Comparison of ENCODE assay signal across 16 cellular contexts in the genomic region with DNA sequence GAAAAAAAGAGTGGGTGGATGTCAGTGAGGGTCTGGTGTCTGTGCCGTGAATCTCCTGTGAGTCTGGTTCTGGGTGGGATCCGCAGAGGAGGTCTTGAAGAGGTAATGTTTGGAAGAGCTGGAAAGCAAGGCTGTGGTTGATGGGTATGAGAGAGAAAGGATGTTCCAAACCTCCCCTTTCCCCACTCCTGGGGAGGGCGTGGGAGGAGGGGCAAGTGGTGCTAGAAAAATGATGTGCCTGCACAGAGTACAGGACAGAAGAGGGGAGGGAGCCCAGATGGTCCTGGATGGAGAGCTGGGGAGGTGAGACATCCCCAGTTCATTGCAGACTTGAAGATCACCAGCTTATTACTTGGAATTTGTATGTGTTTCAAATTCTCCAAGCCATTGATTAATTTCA. TPM values are rescaled to one million over a fixed set of nuclear protein-coding genes. Genes with fewer than 3 reads are reported as not detected.
DNase-seq lines count a peak whose midpoint lies in the region; ATAC-seq and TF ChIP-seq lines count a peak whose summit lies in the region.
"Had no signal": no experiment of that assay in that cellular context is flagged by ENCODE, and none has a peak within 500 bp of the region (broad histone marks: within the 10 kb centered on the region; RNA-seq: fewer than 3 reads in every experiment).

No MANE protein-coding gene starts in this region.

- H4K20me1 ChIP-seq in GM23338 (replicated peaks; ENCODE audit: insufficient read depth): peaks cover 22% of the 10 kb centered on the region

- H3K27me3 ChIP-seq in CD4-positive, CD25-positive, alpha-beta regulatory T cell (ENCODE audit: control insufficient read depth, insufficient read depth, low read length): no peaks in the 10 kb centered on the region
- H3K27me3 ChIP-seq in GM23338 (ENCODE audit: insufficient read depth): no peaks in the 10 kb centered on the region
- no peaks in the 10 kb centered on the region for H3K27me3 ChIP-seq in MG63
- H3K27me3 ChIP-seq: hepatocyte, suprapubic skin had no signal

- peaks cover 57% of the 10 kb centered on the region for H3K4me1 ChIP-seq in CD4-positive, CD25-positive, alpha-beta regulatory T cell (ENCODE audit: control insufficient read depth, insufficient read depth, low read length, poor library complexity, severe bottlenecking)
- H3K4me1 ChIP-seq in GM23338 (ENCODE audit: insufficient read depth): peaks cover 17% of the 10 kb centered on the region

- H3K27me3 Mint-ChIP-seq in CD4-positive, CD25-positive, alpha-beta regulatory T cell: no peaks in the 10 kb centered on the region
- H3K27me3 Mint-ChIP-seq in GM23338 (ENCODE audit: insufficient read depth, low read depth, poor library complexity) (peaks cover 19% of the 10 kb centered on the region), naive B cell (no peaks in the 10 kb centered on the region)
- H3K27me3 Mint-ChIP-seq in activated T-helper 2 cell treated with anti-CD3 and anti-CD28 coated beads, Interferon-gamma antibody, Interleukin-2, Interleukin-4, amounts not matched to agents 10 μg/mL and 5 μg/mL and 100 μg/mL, durations not matched to agents 14 hours and 24 hours and 36 hours (ENCODE audit: low read depth): no peaks in the 10 kb centered on the region

- H3K4me2 ChIP-seq in GM23338: 0 out of 2 replicates have a peak overlapping the region, but pooled peaks have one; percentile 26
- H3K4me2 ChIP-seq: hepatocyte had no signal

- peak overlapping the region; percentile 97 for H3K27ac ChIP-seq in CD4-positive, CD25-positive, alpha-beta regulatory T cell (ENCODE audit: insufficient read depth, low read length, poor library complexity, severe bottlenecking)
- H3K27ac ChIP-seq in GM23338 (ENCODE audit: low read depth): peak overlapping the region; percentile 55
- H3K27ac ChIP-seq: hepatocyte, suprapubic skin had no signal

- H3K9me3 ChIP-seq in CD4-positive, CD25-positive, alpha-beta regulatory T cell (ENCODE audit: control insufficient read depth in 2 of 2, low read length in 2 of 2): no peaks in the 10 kb centered on the region
- no peaks in the 10 kb centered on the region for H3K9me3 ChIP-seq in MG63
- H3K9me3 ChIP-seq: suprapubic skin had no signal

- no peaks in the 10 kb centered on the region for H3K9me2 ChIP-seq in GM23338 (ENCODE audit: insufficient read depth)

- H3F3A ChIP-seq in GM23338 (replicated peaks; ENCODE audit: low read depth): peaks cover 38% of the 10 kb centered on the region

- peak overlapping the region; percentile 82 to 93 (median 90) for H3K27ac Mint-ChIP-seq in CD4-positive, CD25-positive, alpha-beta regulatory T cell
- H3K27ac Mint-ChIP-seq in GM23338 (peak overlapping the region; percentile 5; the same call in 1 of the 2 replicates), naive B cell (peak overlapping the region; percentile 78 to 100 (median 96))
- no peak overlapping the region for H3K27ac Mint-ChIP-seq in activated T-helper 2 cell treated with anti-CD3 and anti-CD28 coated beads, Interferon-gamma antibody, Interleukin-2, Interleukin-4, amounts not matched to agents 10 μg/mL and 5 μg/mL and 100 μg/mL, durations not matched to agents 14 hours and 24 hours and 36 hours

- H3K4me3 ChIP-seq in CD4-positive, CD25-positive, alpha-beta regulatory T cell (ENCODE audit: low read depth, low read length): peak overlapping the region; percentile 37
- H3K4me3 ChIP-seq in GM23338: no peak overlapping the region
- no peak overlapping the region for H3K4me3 ChIP-seq in MG63
- H3K4me3 ChIP-seq: hepatocyte, lung, suprapubic skin had no signal

- ATAC-seq in CD4-positive, CD25-positive, alpha-beta regulatory T cell (ENCODE audit: low read depth in 2 of 2): no peak
- ATAC-seq in GM23338 (no peak), naive B cell (ENCODE audit: low read depth in 2 of 2) (no peak), GM21528 (IDR thresholded peaks at IDR 0.05; ENCODE audit: low FRiP score, unreplicated experiment) (no peak)

- H3K79me2 ChIP-seq in GM23338 (replicated peaks; ENCODE audit: insufficient read depth): peaks cover 55% of the 10 kb centered on the region

- TF ChIP-seq CTCF in GM23338 (conservative IDR thresholded peaks at IDR 0.05; ENCODE audit: low read depth in 2 of 2): no peak

- peak overlapping the region; percentile 10 to 100 (median 71) for H3K4me3 Mint-ChIP-seq in CD4-positive, CD25-positive, alpha-beta regulatory T cell
- H3K4me3 Mint-ChIP-seq in GM23338: peak overlapping the region; percentile 3; the same call in 2 of the 3 replicates
- H3K4me3 Mint-ChIP-seq in activated T-helper 2 cell treated with anti-CD3 and anti-CD28 coated beads, Interferon-gamma antibody, Interleukin-2, Interleukin-4, amounts not matched to agents 10 μg/mL and 5 μg/mL and 100 μg/mL, durations not matched to agents 14 hours and 24 hours and 36 hours (ENCODE audit: low read depth): peak overlapping the region; percentile 11
- H3K4me3 Mint-ChIP-seq in naive B cell: peak overlapping the region; percentile 56 to 100 (median 100)

- H3K4me1 Mint-ChIP-seq in CD4-positive, CD25-positive, alpha-beta regulatory T cell: peaks cover 18 to 70% (median 38%) of the 10 kb centered on the region in 4 donors
- peaks cover 23% of the 10 kb centered on the region for H3K4me1 Mint-ChIP-seq in GM23338
- peaks cover 34% of the 10 kb centered on the region for H3K4me1 Mint-ChIP-seq in activated T-helper 2 cell treated with anti-CD3 and anti-CD28 coated beads, Interferon-gamma antibody, Interleukin-2, Interleukin-4, amounts not matched to agents 10 μg/mL and 5 μg/mL and 100 μg/mL, durations not matched to agents 14 hours and 24 hours and 36 hours (ENCODE audit: low read depth)
- peaks cover 40 to 69% (median 58%) of the 10 kb centered on the region in 3 donors for H3K4me1 Mint-ChIP-seq in naive B cell

- intact Hi-C loops in activated T-helper 2 cell treated with anti-CD3 and anti-CD28 coated beads, Interferon-gamma antibody, Interleukin-2, Interleukin-4, amounts not matched to agents 10 μg/mL and 5 μg/mL and 100 μg/mL, durations not matched to agents 14 hours and 24 hours and 36 hours (cut with micrococcal nuclease): no loop called here

- DNase-seq in CD4-positive, CD25-positive, alpha-beta regulatory T cell: no peak
- DNase-seq in GM23338 (ENCODE audit: low spot score): no peak
- no peak for DNase-seq in activated T-helper 2 cell treated with anti-CD3 and anti-CD28 coated beads, Interferon-gamma antibody, Interleukin-2, Interleukin-4, amounts not matched to agents 10 μg/mL and 5 μg/mL and 100 μg/mL, durations not matched to agents 14 hours and 24 hours and 36 hours (ENCODE audit: low spot score)
- no peak for DNase-seq in naive B cell
- no peak for DNase-seq in stimulated activated naive CD4-positive, alpha-beta T cell (lab: John Stamatoyannopoulos, UW)
- no peak for DNase-seq in MG63
- no peak for DNase-seq in COLO668 (lab: John Stamatoyannopoulos, UW; ENCODE audit: unreplicated experiment)
- DNase-seq: erythroblast; NCI-H226; stimulated activated CD4-positive, alpha-beta T cell treated with anti-CD3 and anti-CD28 coated beads, Interleukin-4, amount 100 ng/mL, for 1 hour had no signal

- H3K9me3 Mint-ChIP-seq in CD4-positive, CD25-positive, alpha-beta regulatory T cell: peaks cover 0 to 1% (median 0%) of the 10 kb centered on the region in 7 donors
- H3K9me3 Mint-ChIP-seq in GM23338: no peaks in the 10 kb centered on the region; the same call in 2 of the 3 replicates
- no peaks in the 10 kb centered on the region for H3K9me3 Mint-ChIP-seq in activated T-helper 2 cell treated with anti-CD3 and anti-CD28 coated beads, Interferon-gamma antibody, Interleukin-2, Interleukin-4, amounts not matched to agents 10 μg/mL and 5 μg/mL and 100 μg/mL, durations not matched to agents 14 hours and 24 hours and 36 hours
- no peaks in the 10 kb centered on the region for H3K9me3 Mint-ChIP-seq in naive B cell

- H3K36me3 ChIP-seq in CD4-positive, CD25-positive, alpha-beta regulatory T cell (ENCODE audit: control insufficient read depth, insufficient read depth, low read length): peaks cover 48% of the 10 kb centered on the region
- H3K36me3 ChIP-seq in GM23338 (ENCODE audit: insufficient read depth) (peaks cover 32% of the 10 kb centered on the region), MG63 (peaks cover 10% of the 10 kb centered on the region)

- H2AFZ ChIP-seq in GM23338: no peak overlapping the region
- H2AFZ ChIP-seq: hepatocyte had no signal

- H3K36me3 Mint-ChIP-seq in CD4-positive, CD25-positive, alpha-beta regulatory T cell: peaks cover 29% of the 10 kb centered on the region
- H3K36me3 Mint-ChIP-seq in GM23338 (ENCODE audit: low read depth) (peaks cover 64% of the 10 kb centered on the region), naive B cell (peaks cover 13 to 20% of the 10 kb centered on the region in 2 donors)
- H3K36me3 Mint-ChIP-seq in activated T-helper 2 cell treated with anti-CD3 and anti-CD28 coated beads, Interferon-gamma antibody, Interleukin-2, Interleukin-4, amounts not matched to agents 10 μg/mL and 5 μg/mL and 100 μg/mL, durations not matched to agents 14 hours and 24 hours and 36 hours (ENCODE audit: low read depth): peaks cover 62% of the 10 kb centered on the region

RNA-seq across cellular contexts. Expression of gene CNPY3, which starts 3.1 kb away (rescaled TPM):
- total RNA-seq in CD4-positive, CD25-positive, alpha-beta regulatory T cell: 42.9 TPM
- 10 to 100 TPM; 79.2 to 88.8 (median 84.4) TPM for polyA plus RNA-seq in CD4-positive, CD25-positive, alpha-beta regulatory T cell
- total RNA-seq in GM23338 (2014; rRNA removed; shearing (Covaris generic)): 66.3 and 67.0 TPM in 2 replicates
- polyA plus RNA-seq in GM23338 (2016; fragmentation: Nextera tagmentation; extraction: Ambion mirVana): 68.5 and 74.5 TPM in 2 replicates
- 51.3 and 53.1 TPM in 2 replicates for total RNA-seq in activated T-helper 2 cell treated with anti-CD3 and anti-CD28 coated beads, Interferon-gamma antibody, Interleukin-2, Interleukin-4, amounts not matched to agents 10 μg/mL and 5 μg/mL and 100 μg/mL, durations not matched to agents 14 hours and 24 hours and 36 hours
- polyA plus RNA-seq in naive B cell (ENCODE audit: low read depth in 6 of 6): 100 to 1,000 TPM; 153 to 199 (median 177) TPM
- total RNA-seq in MG63 (2014; rRNA removed; shearing (Covaris generic); ENCODE audit: low replicate concordance): 25.2 and 27.2 TPM in 2 replicates

RNA-seq across cellular contexts. Expression of gene PTCRA, which starts 16.6 kb away (rescaled TPM):
- total RNA-seq in CD4-positive, CD25-positive, alpha-beta regulatory T cell: 1.1 TPM
- polyA plus RNA-seq in CD4-positive, CD25-positive, alpha-beta regulatory T cell: not detected
- not detected in 2 replicates for total RNA-seq in GM23338 (2014; rRNA removed; shearing (Covaris generic))
- 0.30 TPM in 1 of 2 replicates, not detected in the other for polyA plus RNA-seq in GM23338 (2016; fragmentation: Nextera tagmentation; extraction: Ambion mirVana)
- total RNA-seq in activated T-helper 2 cell treated with anti-CD3 and anti-CD28 coated beads, Interferon-gamma antibody, Interleukin-2, Interleukin-4, amounts not matched to agents 10 μg/mL and 5 μg/mL and 100 μg/mL, durations not matched to agents 14 hours and 24 hours and 36 hours: not detected in 2 replicates
- 1 to 10 TPM in 1 of 6 donors, under 1 TPM in 3, not detected in 2; 0.41 to 1.9 (median 0.68) TPM for polyA plus RNA-seq in naive B cell (ENCODE audit: low read depth in 6 of 6)
- total RNA-seq in MG63 (2014; rRNA removed; shearing (Covaris generic); ENCODE audit: low replicate concordance): not detected in 2 replicates
- total RNA-seq: bronchial epithelial cell, hepatocyte, RPMI7951, suprapubic skin had no signal
- polyA plus RNA-seq: hepatocyte had no signal

RNA-seq across cellular contexts. Expression of gene GNMT, which starts 28.1 kb away (rescaled TPM):
- 0.99 TPM for total RNA-seq in CD4-positive, CD25-positive, alpha-beta regulatory T cell
- polyA plus RNA-seq in CD4-positive, CD25-positive, alpha-beta regulatory T cell: under 1 TPM in 1 of 4 donors, not detected in 3; 0.22 TPM
- not detected in 2 replicates for total RNA-seq in GM23338 (2014; rRNA removed; shearing (Covaris generic))
- polyA plus RNA-seq in GM23338 (2016; fragmentation: Nextera tagmentation; extraction: Ambion mirVana): 0.52 and 2.5 TPM in 2 replicates
- 0.62 and 0.69 TPM in 2 replicates for total RNA-seq in activated T-helper 2 cell treated with anti-CD3 and anti-CD28 coated beads, Interferon-gamma antibody, Interleukin-2, Interleukin-4, amounts not matched to agents 10 μg/mL and 5 μg/mL and 100 μg/mL, durations not matched to agents 14 hours and 24 hours and 36 hours
- polyA plus RNA-seq in naive B cell (ENCODE audit: low read depth in 6 of 6): 1 to 10 TPM in 1 of 6 donors, under 1 TPM in 3, not detected in 2; 0.26 to 1.1 (median 0.28) TPM
- not detected in 2 replicates for total RNA-seq in MG63 (2014; rRNA removed; shearing (Covaris generic); ENCODE audit: low replicate concordance)

RNA-seq across cellular contexts. Expression of gene PEX6, which starts 46.6 kb away (rescaled TPM):
- total RNA-seq in CD4-positive, CD25-positive, alpha-beta regulatory T cell: 20.6 TPM
- 10 to 100 TPM; 10.9 to 20.7 (median 15.2) TPM for polyA plus RNA-seq in CD4-positive, CD25-positive, alpha-beta regulatory T cell
- total RNA-seq in GM23338 (2014; rRNA removed; shearing (Covaris generic)): 24.8 and 25.1 TPM in 2 replicates
- 5.2 and 6.5 TPM in 2 replicates for polyA plus RNA-seq in GM23338 (2016; fragmentation: Nextera tagmentation; extraction: Ambion mirVana)
- 26.0 and 27.8 TPM in 2 replicates for total RNA-seq in activated T-helper 2 cell treated with anti-CD3 and anti-CD28 coated beads, Interferon-gamma antibody, Interleukin-2, Interleukin-4, amounts not matched to agents 10 μg/mL and 5 μg/mL and 100 μg/mL, durations not matched to agents 14 hours and 24 hours and 36 hours
- polyA plus RNA-seq in naive B cell (ENCODE audit: low read depth in 6 of 6): 10 to 100 TPM; 10.6 to 23.5 (median 15.7) TPM
- 17.7 and 33.5 TPM in 2 replicates for total RNA-seq in MG63 (2014; rRNA removed; shearing (Covaris generic); ENCODE audit: low replicate concordance)

RNA-seq across cellular contexts. Expression of gene PPP2R5D, which starts 52.0 kb away (rescaled TPM):
- 35.4 TPM for total RNA-seq in CD4-positive, CD25-positive, alpha-beta regulatory T cell
- 10 to 100 TPM; 23.0 to 27.3 (median 25.4) TPM for polyA plus RNA-seq in CD4-positive, CD25-positive, alpha-beta regulatory T cell
- 49.9 and 55.3 TPM in 2 replicates for total RNA-seq in GM23338 (2014; rRNA removed; shearing (Covaris generic))
- polyA plus RNA-seq in GM23338 (2016; fragmentation: Nextera tagmentation; extraction: Ambion mirVana): 16.5 and 20.0 TPM in 2 replicates
- total RNA-seq in activated T-helper 2 cell treated with anti-CD3 and anti-CD28 coated beads, Interferon-gamma antibody, Interleukin-2, Interleukin-4, amounts not matched to agents 10 μg/mL and 5 μg/mL and 100 μg/mL, durations not matched to agents 14 hours and 24 hours and 36 hours: 62.7 and 63.2 TPM in 2 replicates
- 10 to 100 TPM; 13.6 to 23.8 (median 14.5) TPM for polyA plus RNA-seq in naive B cell (ENCODE audit: low read depth in 6 of 6)
- total RNA-seq in MG63 (2014; rRNA removed; shearing (Covaris generic); ENCODE audit: low replicate concordance): 27.4 and 37.3 TPM in 2 replicates

Comparison
In these comparisons a context has a peak if more than half of its experiments do, and no peak if none do; other contexts are left out.
1. H3K4me3 Mint-ChIP-seq: peak in every context shown above with its lines; median percentile 100 in naive B cell; 71 in CD4-positive, CD25-positive, alpha-beta regulatory T cell; 11 in activated T-helper 2 cell treated with anti-CD3 and anti-CD28 coated beads, Interferon-gamma antibody, Interleukin-2, Interleukin-4, amounts not matched to agents 10 μg/mL and 5 μg/mL and 100 μg/mL, durations not matched to agents 14 hours and 24 hours and 36 hours; 3 in GM23338.